Comparison of ENCODE assay signal across 1 cellular context in the genomic region with DNA sequence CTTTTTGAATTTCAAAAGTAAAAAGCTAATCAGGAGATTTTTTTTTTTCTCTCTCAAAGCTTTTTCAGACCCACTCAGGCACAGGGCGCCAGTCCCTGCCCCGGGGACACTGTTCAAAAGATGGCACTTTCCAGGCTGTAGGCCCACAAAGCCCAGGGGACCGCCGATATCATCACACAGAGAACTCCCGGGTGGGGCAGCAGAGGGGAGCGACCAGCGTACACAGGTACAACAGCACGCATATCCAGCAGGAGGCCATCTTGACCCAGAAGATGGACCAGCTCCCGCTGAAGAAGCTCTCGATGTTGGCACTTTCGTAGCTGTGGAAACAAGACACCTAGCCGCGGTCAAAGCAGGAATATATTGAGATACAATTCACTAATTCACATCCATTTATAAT.
TF ChIP-seq lines count a peak whose summit lies in the region.

No MANE protein-coding gene starts in this region.

TF ChIP-seq in WTC11, 78 proteins besides CTCF, POLR2A, EP300 and RAD21 (continued from another document):
- TF ChIP-seq, protein P1, sequence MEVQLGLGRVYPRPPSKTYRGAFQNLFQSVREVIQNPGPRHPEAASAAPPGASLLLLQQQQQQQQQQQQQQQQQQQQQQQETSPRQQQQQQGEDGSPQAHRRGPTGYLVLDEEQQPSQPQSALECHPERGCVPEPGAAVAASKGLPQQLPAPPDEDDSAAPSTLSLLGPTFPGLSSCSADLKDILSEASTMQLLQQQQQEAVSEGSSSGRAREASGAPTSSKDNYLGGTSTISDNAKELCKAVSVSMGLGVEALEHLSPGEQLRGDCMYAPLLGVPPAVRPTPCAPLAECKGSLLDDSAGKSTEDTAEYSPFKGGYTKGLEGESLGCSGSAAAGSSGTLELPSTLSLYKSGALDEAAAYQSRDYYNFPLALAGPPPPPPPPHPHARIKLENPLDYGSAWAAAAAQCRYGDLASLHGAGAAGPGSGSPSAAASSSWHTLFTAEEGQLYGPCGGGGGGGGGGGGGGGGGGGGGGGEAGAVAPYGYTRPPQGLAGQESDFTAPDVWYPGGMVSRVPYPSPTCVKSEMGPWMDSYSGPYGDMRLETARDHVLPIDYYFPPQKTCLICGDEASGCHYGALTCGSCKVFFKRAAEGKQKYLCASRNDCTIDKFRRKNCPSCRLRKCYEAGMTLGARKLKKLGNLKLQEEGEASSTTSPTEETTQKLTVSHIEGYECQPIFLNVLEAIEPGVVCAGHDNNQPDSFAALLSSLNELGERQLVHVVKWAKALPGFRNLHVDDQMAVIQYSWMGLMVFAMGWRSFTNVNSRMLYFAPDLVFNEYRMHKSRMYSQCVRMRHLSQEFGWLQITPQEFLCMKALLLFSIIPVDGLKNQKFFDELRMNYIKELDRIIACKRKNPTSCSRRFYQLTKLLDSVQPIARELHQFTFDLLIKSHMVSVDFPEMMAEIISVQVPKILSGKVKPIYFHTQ (CRISPR knock-in tag; IDR thresholded peaks at IDR 0.05) = no peak
- TF ChIP-seq, protein P2, sequence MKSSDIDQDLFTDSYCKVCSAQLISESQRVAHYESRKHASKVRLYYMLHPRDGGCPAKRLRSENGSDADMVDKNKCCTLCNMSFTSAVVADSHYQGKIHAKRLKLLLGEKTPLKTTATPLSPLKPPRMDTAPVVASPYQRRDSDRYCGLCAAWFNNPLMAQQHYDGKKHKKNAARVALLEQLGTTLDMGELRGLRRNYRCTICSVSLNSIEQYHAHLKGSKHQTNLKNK (CRISPR knock-in tag; IDR thresholded peaks at IDR 0.05) = no peak
- no peak for TF ChIP-seq ETV6 (CRISPR knock-in tag; IDR thresholded peaks at IDR 0.05)
- TF ChIP-seq, protein P3, sequence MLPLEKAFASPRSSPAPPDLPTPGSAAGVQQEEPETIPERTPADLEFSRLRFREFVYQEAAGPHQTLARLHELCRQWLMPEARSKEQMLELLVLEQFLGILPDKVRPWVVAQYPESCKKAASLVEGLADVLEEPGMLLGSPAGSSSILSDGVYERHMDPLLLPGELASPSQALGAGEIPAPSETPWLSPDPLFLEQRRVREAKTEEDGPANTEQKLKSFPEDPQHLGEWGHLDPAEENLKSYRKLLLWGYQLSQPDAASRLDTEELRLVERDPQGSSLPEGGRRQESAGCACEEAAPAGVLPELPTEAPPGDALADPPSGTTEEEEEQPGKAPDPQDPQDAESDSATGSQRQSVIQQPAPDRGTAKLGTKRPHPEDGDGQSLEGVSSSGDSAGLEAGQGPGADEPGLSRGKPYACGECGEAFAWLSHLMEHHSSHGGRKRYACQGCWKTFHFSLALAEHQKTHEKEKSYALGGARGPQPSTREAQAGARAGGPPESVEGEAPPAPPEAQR (CRISPR knock-in tag; IDR thresholded peaks at IDR 0.05) = no peak
- TF ChIP-seq TP53 (CRISPR knock-in tag; IDR thresholded peaks at IDR 0.05) = no peak
- no peak for TF ChIP-seq NFYB (CRISPR knock-in tag; conservative IDR thresholded peaks at IDR 0.05; ENCODE audit: low read depth)
- TF ChIP-seq KAT7 (CRISPR knock-in tag; IDR thresholded peaks at IDR 0.05; ENCODE audit: borderline replicate concordance) = no peak
- TF ChIP-seq ZNF232 (CRISPR knock-in tag; IDR thresholded peaks at IDR 0.05) = no peak
- TF ChIP-seq MYBL2 (CRISPR knock-in tag; IDR thresholded peaks at IDR 0.05) = no peak
- TF ChIP-seq, protein P4, sequence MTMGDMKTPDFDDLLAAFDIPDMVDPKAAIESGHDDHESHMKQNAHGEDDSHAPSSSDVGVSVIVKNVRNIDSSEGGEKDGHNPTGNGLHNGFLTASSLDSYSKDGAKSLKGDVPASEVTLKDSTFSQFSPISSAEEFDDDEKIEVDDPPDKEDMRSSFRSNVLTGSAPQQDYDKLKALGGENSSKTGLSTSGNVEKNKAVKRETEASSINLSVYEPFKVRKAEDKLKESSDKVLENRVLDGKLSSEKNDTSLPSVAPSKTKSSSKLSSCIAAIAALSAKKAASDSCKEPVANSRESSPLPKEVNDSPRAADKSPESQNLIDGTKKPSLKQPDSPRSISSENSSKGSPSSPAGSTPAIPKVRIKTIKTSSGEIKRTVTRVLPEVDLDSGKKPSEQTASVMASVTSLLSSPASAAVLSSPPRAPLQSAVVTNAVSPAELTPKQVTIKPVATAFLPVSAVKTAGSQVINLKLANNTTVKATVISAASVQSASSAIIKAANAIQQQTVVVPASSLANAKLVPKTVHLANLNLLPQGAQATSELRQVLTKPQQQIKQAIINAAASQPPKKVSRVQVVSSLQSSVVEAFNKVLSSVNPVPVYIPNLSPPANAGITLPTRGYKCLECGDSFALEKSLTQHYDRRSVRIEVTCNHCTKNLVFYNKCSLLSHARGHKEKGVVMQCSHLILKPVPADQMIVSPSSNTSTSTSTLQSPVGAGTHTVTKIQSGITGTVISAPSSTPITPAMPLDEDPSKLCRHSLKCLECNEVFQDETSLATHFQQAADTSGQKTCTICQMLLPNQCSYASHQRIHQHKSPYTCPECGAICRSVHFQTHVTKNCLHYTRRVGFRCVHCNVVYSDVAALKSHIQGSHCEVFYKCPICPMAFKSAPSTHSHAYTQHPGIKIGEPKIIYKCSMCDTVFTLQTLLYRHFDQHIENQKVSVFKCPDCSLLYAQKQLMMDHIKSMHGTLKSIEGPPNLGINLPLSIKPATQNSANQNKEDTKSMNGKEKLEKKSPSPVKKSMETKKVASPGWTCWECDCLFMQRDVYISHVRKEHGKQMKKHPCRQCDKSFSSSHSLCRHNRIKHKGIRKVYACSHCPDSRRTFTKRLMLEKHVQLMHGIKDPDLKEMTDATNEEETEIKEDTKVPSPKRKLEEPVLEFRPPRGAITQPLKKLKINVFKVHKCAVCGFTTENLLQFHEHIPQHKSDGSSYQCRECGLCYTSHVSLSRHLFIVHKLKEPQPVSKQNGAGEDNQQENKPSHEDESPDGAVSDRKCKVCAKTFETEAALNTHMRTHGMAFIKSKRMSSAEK (CRISPR knock-in tag; IDR thresholded peaks at IDR 0.05; ENCODE audit: borderline replicate concordance) = no peak
- TF ChIP-seq SP1 (CRISPR knock-in tag; conservative IDR thresholded peaks at IDR 0.05) = no peak
- TF ChIP-seq, protein P5, sequence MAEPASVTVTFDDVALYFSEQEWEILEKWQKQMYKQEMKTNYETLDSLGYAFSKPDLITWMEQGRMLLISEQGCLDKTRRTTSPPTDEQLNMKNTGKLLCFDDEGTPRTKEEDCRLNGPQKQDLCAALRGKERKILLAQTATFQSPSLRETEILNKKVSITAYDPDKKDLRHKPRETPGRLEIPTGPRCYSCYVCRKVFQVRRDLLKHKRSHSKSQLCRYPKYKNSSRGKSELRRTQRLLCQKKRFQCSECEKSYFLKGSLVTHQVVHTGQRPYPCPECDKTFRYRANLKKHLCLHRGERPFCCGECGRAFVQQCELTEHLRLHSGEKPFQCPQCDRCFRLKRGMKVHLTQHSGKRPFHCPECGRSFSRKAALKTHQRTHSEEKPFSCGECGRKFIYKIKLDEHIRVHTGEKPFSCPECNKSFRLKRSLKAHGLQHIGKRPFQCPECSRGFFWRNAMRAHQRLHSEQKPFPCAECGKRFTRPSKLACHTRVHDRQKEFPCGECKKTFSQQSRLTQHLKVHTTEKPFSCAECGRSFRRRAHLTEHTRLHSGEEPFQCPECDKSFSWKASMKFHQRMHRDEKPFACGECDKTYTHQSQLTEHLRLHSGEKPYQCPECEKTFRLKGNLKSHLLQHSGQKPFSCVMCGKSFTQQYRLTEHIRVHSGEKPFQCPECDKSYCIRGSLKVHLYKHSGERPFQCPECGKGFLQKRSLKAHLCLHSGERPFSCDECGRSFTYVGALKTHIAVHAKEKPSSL (CRISPR knock-in tag; conservative IDR thresholded peaks at IDR 0.05) = no peak
- TF ChIP-seq HMGA2 (CRISPR knock-in tag; IDR thresholded peaks at IDR 0.05) = no peak
- TF ChIP-seq, protein P6, sequence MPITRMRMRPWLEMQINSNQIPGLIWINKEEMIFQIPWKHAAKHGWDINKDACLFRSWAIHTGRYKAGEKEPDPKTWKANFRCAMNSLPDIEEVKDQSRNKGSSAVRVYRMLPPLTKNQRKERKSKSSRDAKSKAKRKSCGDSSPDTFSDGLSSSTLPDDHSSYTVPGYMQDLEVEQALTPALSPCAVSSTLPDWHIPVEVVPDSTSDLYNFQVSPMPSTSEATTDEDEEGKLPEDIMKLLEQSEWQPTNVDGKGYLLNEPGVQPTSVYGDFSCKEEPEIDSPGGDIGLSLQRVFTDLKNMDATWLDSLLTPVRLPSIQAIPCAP (CRISPR knock-in tag; IDR thresholded peaks at IDR 0.05) = no peak
- TF ChIP-seq MXD4 (CRISPR knock-in tag; IDR thresholded peaks at IDR 0.05; ENCODE audit: borderline replicate concordance) = no peak
